8 cellular contexts compared by ENCODE assay signal in genomic region chr3:9135930-9136525, GRCh38.
DNase-seq lines count a peak whose midpoint lies in the region; ATAC-seq, FAIRE-seq and TF ChIP-seq lines count a peak whose summit lies in the region.

No MANE protein-coding gene starts in this region.

- peaks cover 51% of the 10 kb centered on the region for H3K27me3 Mint-ChIP-seq in stimulated activated memory B cell treated with anti-CD40 and anti-IgM and Interleukin-4, amounts not matched to agents 10 μg/mL and 1 μg/mL and 100 μg/mL, for 72 hours

- intact Hi-C loops in left lung (cut with DNase I) = no loop called here

- H3K36me3 Mint-ChIP-seq in stimulated activated memory B cell treated with anti-CD40 and anti-IgM and Interleukin-4, amounts not matched to agents 10 μg/mL and 1 μg/mL and 100 μg/mL, for 72 hours = no peaks in the 10 kb centered on the region

- H3K27ac Mint-ChIP-seq in stimulated activated memory B cell treated with anti-CD40 and anti-IgM and Interleukin-4, amounts not matched to agents 10 μg/mL and 1 μg/mL and 100 μg/mL, for 72 hours = no peak overlapping the region

- H3K36me3 ChIP-seq in Peyer's patch (no peaks in the 10 kb centered on the region), left lung (no peaks in the 10 kb centered on the region)

- H3K9me3 ChIP-seq in Peyer's patch (no peaks in the 10 kb centered on the region), left lung (no peaks in the 10 kb centered on the region)

- H3K27ac ChIP-seq in Peyer's patch (no peak overlapping the region), cingulate gyrus (ENCODE audit: low read depth, low read length) (peak overlapping the region; percentile 34), left lung (no peak overlapping the region)

- H3K9me3 Mint-ChIP-seq in stimulated activated memory B cell treated with anti-CD40 and anti-IgM and Interleukin-4, amounts not matched to agents 10 μg/mL and 1 μg/mL and 100 μg/mL, for 72 hours = peaks cover 6% of the 10 kb centered on the region

- no peak for TF ChIP-seq POLR2A in Peyer's patch (IDR thresholded peaks at IDR 0.05)

- H3K4me3 ChIP-seq in Peyer's patch (peak overlapping the region in 3 of 4 donors; percentile 6 to 42 (median 39)), left lung (peak overlapping the region in 1 of 2 donors; percentile 28)

- no peaks in the 10 kb centered on the region for H3K4me1 ChIP-seq in Peyer's patch
- peaks cover 3 to 10% of the 10 kb centered on the region in 2 donors for H3K4me1 ChIP-seq in left lung

- ATAC-seq in left lung = peak; percentile 57
- peak; percentile 45 for ATAC-seq in stimulated activated memory B cell treated with anti-CD40 and anti-IgM and Interleukin-4, amounts not matched to agents 10 μg/mL and 1 μg/mL and 100 μg/mL, for 72 hours

- no peak for TF ChIP-seq CTCF in Peyer's patch (IDR thresholded peaks at IDR 0.05)
- no peak for TF ChIP-seq CTCF in left lung (IDR thresholded peaks at IDR 0.05)
- no peak for TF ChIP-seq CTCF in D721Med (IDR thresholded peaks at IDR 0.05; ENCODE audit: insufficient read depth, missing control alignments)

- H3K27me3 ChIP-seq in Peyer's patch (no peaks in the 10 kb centered on the region), left lung (peaks cover 6 to 19% of the 10 kb centered on the region in 2 donors)

- H3K4me3 Mint-ChIP-seq in stimulated activated memory B cell treated with anti-CD40 and anti-IgM and Interleukin-4, amounts not matched to agents 10 μg/mL and 1 μg/mL and 100 μg/mL, for 72 hours = peak overlapping the region; percentile 51

- FAIRE-seq in D721Med (lab: Jason Lieb, UNC) = no peak

- H3K4me1 Mint-ChIP-seq in stimulated activated memory B cell treated with anti-CD40 and anti-IgM and Interleukin-4, amounts not matched to agents 10 μg/mL and 1 μg/mL and 100 μg/mL, for 72 hours = no peaks in the 10 kb centered on the region

- DNase-seq in Peyer's patch (no peak), left lung (no peak), mucosa of gallbladder (ENCODE audit: low spot score) (no peak), D721Med (ENCODE audit: insufficient read length, low spot score) (no peak), DMS153 (lab: John Stamatoyannopoulos, UW) (no peak), DMS53 (lab: John Stamatoyannopoulos, UW) (no peak)
